In genomic region chr11:16292167-16292859, GRCh38 we compare ENCODE assay signal across 22 cellular contexts.
DNase-seq lines count a peak whose midpoint lies in the region; ATAC-seq, FAIRE-seq and TF ChIP-seq lines count a peak whose summit lies in the region.
"Had no signal": no experiment of that assay in that cellular context is flagged by ENCODE, and none has a peak within 500 bp of the region (broad histone marks: within the 10 kb centered on the region; RNA-seq: fewer than 3 reads in every experiment).

No MANE protein-coding gene starts in this region.

- peak overlapping the region in 1 of 2 experiments; percentile 48; a peak in 1 of 4 replicates for H3K9ac ChIP-seq in K562 (ENCODE audit: insufficient read depth in 1 of 2, low read depth in 2 of 2, low read length in 2 of 2)
- H3K9ac ChIP-seq: parathyroid adenoma had no signal

- ATAC-seq in K562 = peak; percentile 38
- no peak for ATAC-seq in HG02885 (IDR thresholded peaks at IDR 0.05; ENCODE audit: poor library complexity, unreplicated experiment)
- ATAC-seq: A549; activated T-helper 17 cell treated with anti-CD3 and anti-CD28 coated beads, Interleukin-2, amount 50 U/mL, for 72 hours; GM23338; left colon; natural killer cell; WTC11 had no signal

- peaks cover 45% of the 10 kb centered on the region for H3K4me1 ChIP-seq in A673 (ENCODE audit: insufficient read depth, low read length, poor library complexity, severe bottlenecking)
- H3K4me1 ChIP-seq in K562 (replicated peaks in 1 of 2; ENCODE audit: control insufficient read depth in 2 of 2, insufficient read depth in 2 of 2, low read length in 2 of 2) = peaks cover 0 to 43% of the 10 kb centered on the region in 2 experiments; a peak in 4 of 5 replicates
- no peaks in the 10 kb centered on the region for H3K4me1 ChIP-seq in hepatocyte (ENCODE audit: insufficient read depth)
- H3K4me1 ChIP-seq: A549, BE2C, parathyroid adenoma, Peyer's patch had no signal

- H3K4me3 ChIP-seq in A673 (ENCODE audit: low read depth, low read length, poor library complexity, severe bottlenecking) (no peak overlapping the region), K562 (no peak overlapping the region), hepatocyte (no peak overlapping the region)
- H3K4me3 ChIP-seq: A549, GM23338, Peyer's patch, upper lobe of left lung had no signal

- H3K9me1 ChIP-seq in K562 (ENCODE audit: control insufficient read depth, insufficient read depth, low read length) = no peaks in the 10 kb centered on the region

- intact Hi-C loops in A673 (cut with micrococcal nuclease; ENCODE audit: unreplicated experiment) (no loop called here), K562 (cut with micrococcal nuclease) (no loop called here)

- in situ Hi-C loops in K562 (cut with MboI) = no loop called here

- H3K9me2 ChIP-seq in hepatocyte (replicated peaks; ENCODE audit: insufficient read depth) = no peaks in the 10 kb centered on the region

- TF ChIP-seq CTCF in A673 (conservative IDR thresholded peaks at IDR 0.05; ENCODE audit: low read depth, low read length) (no peak), K562 (IDR thresholded peaks at IDR 0.05 in 2 of 3, conservative IDR thresholded peaks at IDR 0.05 in 1 of 3; ENCODE audit: insufficient read depth in 2 of 3, low read depth in 1 of 3, low read length in 3 of 3) (no peak), hepatocyte (IDR thresholded peaks at IDR 0.05; ENCODE audit: poor library complexity) (no peak)

- no peak for TF ChIP-seq EP300 in K562 (IDR thresholded peaks at IDR 0.05; ENCODE audit: low read length)

- H3K9me3 ChIP-seq in A673 (ENCODE audit: low read depth, low read length, poor library complexity, severe bottlenecking) (no peaks in the 10 kb centered on the region), K562 (replicated peaks; ENCODE audit: control insufficient read depth, insufficient read depth, low read depth, low read length) (no peaks in the 10 kb centered on the region), hepatocyte (ENCODE audit: low read depth) (no peaks in the 10 kb centered on the region)
- H3K9me3 ChIP-seq: A549, BE2C, Peyer's patch, upper lobe of left lung had no signal

- no peak for FAIRE-seq in K562 (lab: Jason Lieb, UNC)
- FAIRE-seq: A549, colon had no signal

- H3K79me2 ChIP-seq in K562 (ENCODE audit: control insufficient read depth, insufficient read depth, low read length) (0 out of 3 replicates have a peak, but pooled peaks cover 6% of the 10 kb centered on the region), hepatocyte (peaks cover 12% of the 10 kb centered on the region)
- H3K79me2 ChIP-seq: parathyroid adenoma had no signal

- BruUV-seq in A673 (replicated peaks; lab: Mats Ljungman, UMichigan) (no TSS peak), K562 (replicated peaks; lab: Mats Ljungman, UMichigan) (no TSS peak)

- H3K27ac ChIP-seq in A673 (ENCODE audit: low read depth, low read length, poor library complexity, severe bottlenecking) = peak overlapping the region; percentile 4
- peak overlapping the region; percentile 71 for H3K27ac ChIP-seq in K562 (ENCODE audit: extremely low read depth, low read depth, low read length)
- no peak overlapping the region for H3K27ac ChIP-seq in hepatocyte
- H3K27ac ChIP-seq in caudate nucleus (ENCODE audit: low read depth, low read length) = no peak overlapping the region
- H3K27ac ChIP-seq: A549, parathyroid adenoma, Peyer's patch, upper lobe of left lung had no signal

- WGBS in K562 (ENCODE audit: insufficient coverage, low coverage, missing lambda C conversion rate) = 25% methylated on average over 8 of the region's 8 CpGs
- WGBS in hepatocyte (ENCODE audit: low lambda C conversion rate, missing lambda C conversion rate) = 62% methylated on average over 8 of the region's 8 CpGs

- no peaks in the 10 kb centered on the region for H3K27me3 ChIP-seq in A673 (replicated peaks; ENCODE audit: insufficient read depth, low read depth, low read length, poor library complexity)
- no peaks in the 10 kb centered on the region for H3K27me3 ChIP-seq in K562 (ENCODE audit: control insufficient read depth in 2 of 2, insufficient read depth in 2 of 2, low read length in 2 of 2)
- H3K27me3 ChIP-seq in hepatocyte = no peaks in the 10 kb centered on the region
- H3K27me3 ChIP-seq: BE2C, Peyer's patch, upper lobe of left lung had no signal

- H4K20me1 ChIP-seq in K562 (replicated peaks; ENCODE audit: control insufficient read depth, insufficient read depth, low read length) (no peaks in the 10 kb centered on the region), hepatocyte (ENCODE audit: insufficient read depth, poor library complexity, severe bottlenecking) (no peaks in the 10 kb centered on the region)

- peak; percentile 25 for DNase-seq in A673 (ENCODE audit: low spot score)
- DNase-seq in NCI-H1105 treated with DMSO at 0.1 percent for 48 hours (lab: John Stamatoyannopoulos, UW) = peak; percentile 76
- no peak for DNase-seq in K562 (ENCODE audit: extremely low read depth in 1 of 4, low spot score in 3 of 4)
- no peak for DNase-seq in hepatocyte (ENCODE audit: low spot score)
- no peak for DNase-seq in caudate nucleus (lab: John Stamatoyannopoulos, UW)
- DNase-seq in NCI-H2029 treated with DMSO at 0.1 percent for 48 hours (lab: John Stamatoyannopoulos, UW) = no peak
- DNase-seq in NK-92 (lab: John Stamatoyannopoulos, UW; ENCODE audit: unreplicated experiment) = no peak
- DNase-seq: activated CD8-positive, alpha-beta memory T cell treated with anti-CD3 and anti-CD28 coated beads, Interleukin-2, amount 50 U/mL, for 4 hours; BE2C; left colon; midbrain; natural killer cell; NCI-H345; Peyer's patch; upper lobe of left lung had no signal

- H2AFZ ChIP-seq in K562 (ENCODE audit: low read depth, low read length) (peak overlapping the region; percentile 68), hepatocyte (no peak overlapping the region)
- H2AFZ ChIP-seq: GM23338, parathyroid adenoma had no signal

- H3K36me3 ChIP-seq in A673 (ENCODE audit: insufficient read depth, low read length, poor library complexity, severe bottlenecking) = no peaks in the 10 kb centered on the region
- H3K36me3 ChIP-seq in K562 (ENCODE audit: control insufficient read depth, insufficient read depth, low read length) = no peaks in the 10 kb centered on the region
- no peaks in the 10 kb centered on the region for H3K36me3 ChIP-seq in hepatocyte (replicated peaks; ENCODE audit: insufficient read depth, low read depth)
- H3K36me3 ChIP-seq: BE2C, Peyer's patch, upper lobe of left lung had no signal

- TF ChIP-seq RAD21 in K562 (CRISPR knock-in tag; conservative IDR thresholded peaks at IDR 0.05 in 1 of 2, IDR thresholded peaks at IDR 0.05 in 1 of 2) = no peak

- H3K4me2 ChIP-seq in K562 (ENCODE audit: insufficient read depth, low read length) (peak overlapping the region; percentile 56), hepatocyte (peak overlapping the region; percentile 41)
- H3K4me2 ChIP-seq: A549, GM23338 had no signal

- POLR2A ChIA-PET in A673 (lab: Charles Lee; ENCODE audit: low non-redundant PET) = no interaction called here
- POLR2A ChIA-PET in K562 (lab: Yijun Ruan, JAX) = interaction anchor here (0.8 to 1.3 kb wide), 2 partner anchors 94 to 621 kb away, joined by 3 to 5 read pairs; no protein-coding TSS in a partner anchor

- TF ChIP-seq POLR2A in K562 (conservative IDR thresholded peaks at IDR 0.05) = no peak

- CTCF ChIA-PET in A673 (lab: Charles Lee) (no interaction called here), K562 (lab: Yijun Ruan, JAX; ENCODE audit: low intra/inter-chr PET ratio) (no interaction called here)

TF ChIP-seq in K562, 482 proteins besides CTCF, POLR2A, EP300 and RAD21 (continues in another document):
- TF ChIP-seq ZNF175 (CRISPR knock-in tag; IDR thresholded peaks at IDR 0.05; ENCODE audit: low read depth) (no peak), C11orf30 (IDR thresholded peaks at IDR 0.05; ENCODE audit: low read depth) (no peak), ZNF695 (CRISPR knock-in tag; IDR thresholded peaks at IDR 0.05) (no peak), TEAD4 (IDR thresholded peaks at IDR 0.05; ENCODE audit: low read length) (peak; percentile 52; the same call in 1 of the 2 replicates), TEAD4 (CRISPR knock-in tag; IDR thresholded peaks at IDR 0.05; ENCODE audit: borderline replicate concordance) (no peak), ARID1B (IDR thresholded peaks at IDR 0.05) (peak; percentile 64), ZFP36 (IDR thresholded peaks at IDR 0.05; ENCODE audit: low read depth, low read length, partially characterized antibody) (no peak), PBX2 (CRISPR knock-in tag; IDR thresholded peaks at IDR 0.05; ENCODE audit: low read depth) (no peak), PBX2 (tag; conservative IDR thresholded peaks at IDR 0.05; ENCODE audit: low read depth) (peak; percentile 89), MCM7 (IDR thresholded peaks at IDR 0.05) (no peak), TAL1 (IDR thresholded peaks at IDR 0.05) (peak; percentile 28; the same call in 1 of the 2 replicates), PKNOX1 (IDR thresholded peaks at IDR 0.05) (peak; percentile 86)

Comparison
In these comparisons a context has a peak if more than half of its experiments do, and no peak if none do; other contexts are left out.
1. DNase-seq: peak in A673 (single experiment) and NCI-H1105 treated with DMSO at 0.1 percent for 48 hours (single experiment); none in K562 (0 of 4), hepatocyte (single experiment), caudate nucleus (0 of 61), NCI-H2029 treated with DMSO at 0.1 percent for 48 hours (single experiment) and NK-92 (single experiment).
2. H3K27ac ChIP-seq: peak in A673 (single experiment) and K562 (single experiment); none in hepatocyte (single experiment) and caudate nucleus (single experiment).